ENCODE assay signal across 31 cellular contexts in genomic region chr15:71635735-71636134, GRCh38.
"Had no signal": no experiment of that assay in that cellular context is flagged by ENCODE, and none has a peak within 500 bp of the region (broad histone marks: within the 10 kb centered on the region; RNA-seq: fewer than 3 reads in every experiment).

No MANE protein-coding gene starts in this region.

- ATAC-seq: activated CD8-positive, alpha-beta memory T cell treated with anti-CD3 and anti-CD28 coated beads, Interleukin-2, amount 10 ng/mL, durations not matched to agents 7 days and 5 days; activated naive CD4-positive, alpha-beta T cell treated with anti-CD3 and anti-CD28 coated beads, Interleukin-2, amount 50 U/mL, for 72 hours; activated naive CD8-positive, alpha-beta T cell treated with anti-CD3 and anti-CD28 coated beads, Interleukin-2, amount 50 U/mL, for 24 hours; activated T-cell treated with anti-CD3 and anti-CD28 coated beads, Interleukin-2, amount 50 U/mL, for 4 hours; body of pancreas; Panc1; Right ventricle myocardium inferior; T-helper 17 cell had no signal

- H3K36me3 Mint-ChIP-seq: activated CD8-positive, alpha-beta memory T cell treated with anti-CD3 and anti-CD28 coated beads, Interleukin-2, amount 10 ng/mL, durations not matched to agents 7 days and 5 days; activated naive CD4-positive, alpha-beta T cell treated with anti-CD3 and anti-CD28 coated beads, Interleukin-2, amount 50 U/mL, for 72 hours had no signal

- H3K4me3 Mint-ChIP-seq: activated B cell treated with CpG ODN at 0.5 μM for 24 hours; activated CD4-positive, alpha-beta T cell treated with anti-CD3 and anti-CD28 coated beads, Interleukin-2, amount 10 ng/mL, durations not matched to agents 24 days and 14 days; activated CD8-positive, alpha-beta memory T cell treated with anti-CD3 and anti-CD28 coated beads, Interleukin-2, amount 10 ng/mL, durations not matched to agents 7 days and 5 days; activated naive CD8-positive, alpha-beta T cell treated with anti-CD3 and anti-CD28 coated beads, Interleukin-2, amount 50 U/mL, for 24 hours; activated T-cell treated with anti-CD3 and anti-CD28 coated beads, Interleukin-2, amount 50 U/mL, for 4 hours; central memory CD8-positive, alpha-beta T cell; T-helper 17 cell had no signal

- H3K9me3 ChIP-seq: ascending aorta, body of pancreas, MG63 had no signal

- DNase-seq: activated B cell treated with CpG ODN at 0.5 μM for 24 hours; activated CD4-positive, alpha-beta T cell treated with anti-CD3 and anti-CD28 coated beads for 1 hour; activated CD4-positive, alpha-beta T cell treated with anti-CD3 and anti-CD28 coated beads, Interleukin-2, amount 10 ng/mL, durations not matched to agents 24 days and 14 days; activated CD4-positive, alpha-beta T cell treated with anti-CD3 and anti-CD28 coated beads, Interleukin-2, amount 50 U/mL, for 48 hours; activated CD8-positive, alpha-beta memory T cell treated with anti-CD3 and anti-CD28 coated beads, Interleukin-2, amount 10 ng/mL, durations not matched to agents 7 days and 5 days; activated effector memory CD4-positive, alpha-beta T cell treated with anti-CD3 and anti-CD28 coated beads, Interleukin-2, amount 50 U/mL, for 16 hours; activated naive CD4-positive, alpha-beta T cell treated with Interleukin-2 at 50 U/mL for 16 hours; activated naive CD8-positive, alpha-beta T cell treated with anti-CD3 and anti-CD28 coated beads, Interleukin-2, amount 50 U/mL, for 24 hours; activated T-cell treated with anti-CD3 and anti-CD28 coated beads, Interleukin-2, amount 50 U/mL, for 4 hours; amniotic stem cell; body of pancreas; MG63; MV-4-11; NCI-H1092 treated with DMSO at 0.1 percent for 48 hours; NCI-H1417 treated with DMSO at 0.1 percent for 48 hours; NCI-H1694; NCI-H2029; NCI-H2107; NCI-H510A treated with DMSO at 0.1 percent for 48 hours; NCI-H69; NK-92 treated with Interleukin-12 subunit alpha and Interleukin-12 subunit beta, amount 100 ng/mL, for 24 hours; OCI-M1; RPMI8226; T-helper 17 cell; T1000 had no signal

- H3K9me3 Mint-ChIP-seq: activated B cell treated with CpG ODN at 0.5 μM for 24 hours; activated naive CD4-positive, alpha-beta T cell treated with anti-CD3 and anti-CD28 coated beads, Interleukin-2, amount 50 U/mL, for 72 hours; activated naive CD8-positive, alpha-beta T cell treated with anti-CD3 and anti-CD28 coated beads, Interleukin-2, amount 50 U/mL, for 24 hours; activated T-cell treated with anti-CD3 and anti-CD28 coated beads, Interleukin-2, amount 50 U/mL, for 4 hours; central memory CD8-positive, alpha-beta T cell had no signal

- H3K27ac ChIP-seq: ascending aorta, body of pancreas had no signal

- H3K4me3 ChIP-seq: ascending aorta, body of pancreas, MG63 had no signal

- H3K27ac Mint-ChIP-seq: activated B cell treated with CpG ODN at 0.5 μM for 24 hours; activated CD4-positive, alpha-beta T cell treated with anti-CD3 and anti-CD28 coated beads, Interleukin-2, amount 10 ng/mL, durations not matched to agents 24 days and 14 days; activated CD8-positive, alpha-beta memory T cell treated with anti-CD3 and anti-CD28 coated beads, Interleukin-2, amount 10 ng/mL, durations not matched to agents 7 days and 5 days; activated naive CD4-positive, alpha-beta T cell treated with anti-CD3 and anti-CD28 coated beads, Interleukin-2, amount 50 U/mL, for 72 hours; activated naive CD8-positive, alpha-beta T cell treated with anti-CD3 and anti-CD28 coated beads, Interleukin-2, amount 50 U/mL, for 24 hours; T-helper 17 cell had no signal

- H3K27me3 ChIP-seq: ascending aorta, body of pancreas, MG63 had no signal

- H3K4me1 Mint-ChIP-seq: activated B cell treated with CpG ODN at 0.5 μM for 24 hours; activated CD4-positive, alpha-beta T cell treated with anti-CD3 and anti-CD28 coated beads, Interleukin-2, amount 10 ng/mL, durations not matched to agents 24 days and 14 days; activated CD8-positive, alpha-beta memory T cell treated with anti-CD3 and anti-CD28 coated beads, Interleukin-2, amount 10 ng/mL, durations not matched to agents 7 days and 5 days; activated naive CD8-positive, alpha-beta T cell treated with anti-CD3 and anti-CD28 coated beads, Interleukin-2, amount 50 U/mL, for 24 hours; central memory CD8-positive, alpha-beta T cell; T-helper 17 cell had no signal

- H3K36me3 ChIP-seq: ascending aorta, MG63 had no signal

- H3K4me1 ChIP-seq: ascending aorta, body of pancreas had no signal

- FAIRE-seq: TTC549 had no signal
